ENCODE assay signal across 21 cellular contexts in genomic region chrX:19636989-19637388, GRCh38.
DNase-seq lines count a peak whose midpoint lies in the region; ATAC-seq, FAIRE-seq and TF ChIP-seq lines count a peak whose summit lies in the region.
"Had no signal": no experiment of that assay in that cellular context is flagged by ENCODE, and none has a peak within 500 bp of the region (broad histone marks: within the 10 kb centered on the region; RNA-seq: fewer than 3 reads in every experiment).

No MANE protein-coding gene starts in this region.

- FAIRE-seq in A549 (lab: Jason Lieb, UNC) (peak; percentile 80), colon (lab: Jason Lieb, UNC) (peak; percentile 14)
- FAIRE-seq: G401.6, H1, HepG2 had no signal

- no peak overlapping the region for H3K4me3 Mint-ChIP-seq in CD4-positive, alpha-beta T cell
- H3K4me3 Mint-ChIP-seq in chondrocyte (ENCODE audit: unreplicated experiment): no peak overlapping the region

- TF ChIP-seq CTCF in A549 (IDR thresholded peaks at IDR 0.05) (no peak), OCI-LY3 (IDR thresholded peaks at IDR 0.05; ENCODE audit: low read depth, low read length) (no peak), chondrocyte (IDR thresholded peaks at IDR 0.05) (no peak), vagina (IDR thresholded peaks at IDR 0.05) (no peak)
- TF ChIP-seq CTCF in CD4-positive, alpha-beta T cell (IDR thresholded peaks at IDR 0.05): no peak

- H3K4me1 ChIP-seq in A549: peaks cover 4% of the 10 kb centered on the region; the same call in 1 of the 3 replicates
- H3K4me1 ChIP-seq in OCI-LY3 (ENCODE audit: low read length): peaks cover 81% of the 10 kb centered on the region
- no peaks in the 10 kb centered on the region for H3K4me1 ChIP-seq in vagina

- H3K9ac ChIP-seq in OCI-LY3 (ENCODE audit: low read length): no peak overlapping the region

- no peak for TF ChIP-seq RAD21 in A549 (conservative IDR thresholded peaks at IDR 0.05 in 1 of 2, IDR thresholded peaks at IDR 0.05 in 1 of 2)

- H3K4me3 ChIP-seq in A549 (no peak overlapping the region), OCI-LY3 (ENCODE audit: low read length) (no peak overlapping the region), vagina (no peak overlapping the region)

- peaks cover 4% of the 10 kb centered on the region; the same call in 1 of the 2 replicates for H3K79me2 ChIP-seq in OCI-LY3 (ENCODE audit: low read length)

- H3K4me2 ChIP-seq in A549: no peak overlapping the region
- peak overlapping the region; percentile 15; the same call in 1 of the 2 replicates for H3K4me2 ChIP-seq in OCI-LY3 (ENCODE audit: low read length)

- intact Hi-C loops in CD4-positive, alpha-beta T cell (cut with DNase I, micrococcal nuclease): no loop called here
- intact Hi-C loops in vagina (cut with DNase I): no loop called here

- ATAC-seq in A549: no peak
- no peak for ATAC-seq in CD4-positive, alpha-beta T cell (ENCODE audit: poor library complexity)
- ATAC-seq in HG03108 (IDR thresholded peaks at IDR 0.05; ENCODE audit: unreplicated experiment): no peak
- no peak for ATAC-seq in GM21737 (IDR thresholded peaks at IDR 0.05; ENCODE audit: unreplicated experiment)
- ATAC-seq: HepG2, SK-N-SH treated with all-trans-retinoic acid at 6 μM for 48 hours had no signal

- 92% methylated on average over 3 of the region's 3 CpGs for WGBS in A549 (ENCODE audit: missing lambda C conversion rate)

- H3K27ac ChIP-seq in A549 (no peak overlapping the region), OCI-LY3 (ENCODE audit: low read length) (no peak overlapping the region), vagina (no peak overlapping the region)
- no peak overlapping the region for H3K27ac ChIP-seq in CD4-positive, alpha-beta T cell (ENCODE audit: low read depth, low read length)
- H3K27ac ChIP-seq: C4-2B had no signal

- no peak for TF ChIP-seq EP300 in A549 (IDR thresholded peaks at IDR 0.05)

- DNase-seq in A549 (ENCODE audit: low read depth in 1 of 2, low spot score in 1 of 2) (no peak), chondrocyte (ENCODE audit: low spot score) (no peak), vagina (ENCODE audit: extremely low spot score in 2 of 2) (no peak)
- DNase-seq in CD4-positive, alpha-beta T cell: no peak
- DNase-seq: AML-193, COR-L47, KBM-7, NCI-H1105 treated with DMSO at 0.1 percent for 48 hours, NCI-H1694, NCI-H2081 treated with DMSO at 0.1 percent for 48 hours, RPMI8226, SHP77 treated with DMSO at 0.1 percent for 48 hours had no signal

- peaks cover 38% of the 10 kb centered on the region for H3K4me1 Mint-ChIP-seq in CD4-positive, alpha-beta T cell (ENCODE audit: low read depth)
- H3K4me1 Mint-ChIP-seq in chondrocyte (ENCODE audit: low read depth): no peaks in the 10 kb centered on the region

- H4K20me1 ChIP-seq in OCI-LY3 (ENCODE audit: insufficient read depth, low read length): peaks cover 3% of the 10 kb centered on the region; the same call in 1 of the 2 replicates

- POLR2A ChIA-PET in A549 (lab: Yijun Ruan, JAX): no interaction called here
- POLR2A ChIA-PET in CD4-positive, alpha-beta T cell (lab: Charles Lee): no interaction called here

- H3K9me3 ChIP-seq in A549 (no peaks in the 10 kb centered on the region), OCI-LY3 (ENCODE audit: insufficient read depth, low read length) (no peaks in the 10 kb centered on the region), vagina (no peaks in the 10 kb centered on the region)
- no peaks in the 10 kb centered on the region for H3K9me3 ChIP-seq in CD4-positive, alpha-beta T cell (ENCODE audit: control insufficient read depth, low read length)

- H3K9me3 Mint-ChIP-seq in CD4-positive, alpha-beta T cell: no peaks in the 10 kb centered on the region
- H3K9me3 Mint-ChIP-seq in chondrocyte (ENCODE audit: low read depth): peaks cover 12% of the 10 kb centered on the region

- H2AFZ ChIP-seq in OCI-LY3 (ENCODE audit: low read depth, low read length): no peak overlapping the region

- peak overlapping the region; percentile 67 for H3K27ac Mint-ChIP-seq in CD4-positive, alpha-beta T cell
- no peak overlapping the region for H3K27ac Mint-ChIP-seq in chondrocyte (ENCODE audit: unreplicated experiment)

- no peaks in the 10 kb centered on the region for H3K27me3 Mint-ChIP-seq in CD4-positive, alpha-beta T cell
- H3K27me3 Mint-ChIP-seq in chondrocyte (ENCODE audit: low read depth): no peaks in the 10 kb centered on the region

- no peak for TF ChIP-seq POLR2A in A549 (IDR thresholded peaks at IDR 0.05; ENCODE audit: low read length)
- no peak for TF ChIP-seq POLR2A in vagina (IDR thresholded peaks at IDR 0.05)

- CTCF ChIA-PET in A549 (lab: Yijun Ruan, JAX): interaction anchor here (1.4 kb wide), 1 partner anchor 9 kb away, joined by 4 read pairs; no protein-coding TSS in a partner anchor
- CTCF ChIA-PET in CD4-positive, alpha-beta T cell (lab: Charles Lee): no interaction called here

- peaks cover 13% of the 10 kb centered on the region for H3K36me3 ChIP-seq in OCI-LY3 (replicated peaks; ENCODE audit: low read depth, low read length)
- H3K36me3 ChIP-seq in vagina: no peaks in the 10 kb centered on the region

- H3K36me3 Mint-ChIP-seq in CD4-positive, alpha-beta T cell (ENCODE audit: low read depth): peaks cover 58% of the 10 kb centered on the region
- H3K36me3 Mint-ChIP-seq in chondrocyte (ENCODE audit: low read depth): peaks cover 4% of the 10 kb centered on the region

- no peaks in the 10 kb centered on the region for H3K27me3 ChIP-seq in CD4-positive, alpha-beta T cell (ENCODE audit: control insufficient read depth, insufficient read depth, low read length)
- H3K27me3 ChIP-seq in OCI-LY3 (ENCODE audit: low read depth, low read length) (no peaks in the 10 kb centered on the region), vagina (no peaks in the 10 kb centered on the region)

TF ChIP-seq in A549, 52 proteins besides CTCF, POLR2A, EP300 and RAD21:
- TF ChIP-seq CBX2 (IDR thresholded peaks at IDR 0.05; ENCODE audit: borderline replicate concordance, low read depth) (no peak), HDAC2 (IDR thresholded peaks at IDR 0.05) (no peak), NPAS2 (CRISPR knock-in tag; IDR thresholded peaks at IDR 0.05; ENCODE audit: borderline replicate concordance) (no peak), MAZ (IDR thresholded peaks at IDR 0.05; ENCODE audit: borderline replicate concordance, low read depth, low read length) (no peak), HMGXB4 (CRISPR knock-in tag; IDR thresholded peaks at IDR 0.05; ENCODE audit: borderline replicate concordance) (no peak), HOXB5 (CRISPR knock-in tag; IDR thresholded peaks at IDR 0.05) (no peak), USF2 (IDR thresholded peaks at IDR 0.05) (no peak), ZC3H11A (IDR thresholded peaks at IDR 0.05) (no peak), PHF8 (IDR thresholded peaks at IDR 0.05; ENCODE audit: borderline replicate concordance, low read depth) (no peak), EHMT2 (IDR thresholded peaks at IDR 0.05; ENCODE audit: low read depth) (no peak), CHD2 (IDR thresholded peaks at IDR 0.05; ENCODE audit: low read length, partially characterized antibody) (no peak), RNF2 (IDR thresholded peaks at IDR 0.05; ENCODE audit: borderline replicate concordance, low read depth) (no peak), ATOH8 (CRISPR knock-in tag; IDR thresholded peaks at IDR 0.05; ENCODE audit: low read depth) (no peak), HES2 (IDR thresholded peaks at IDR 0.05) (no peak), HEYL (CRISPR knock-in tag; IDR thresholded peaks at IDR 0.05) (no peak), RCOR1 (IDR thresholded peaks at IDR 0.05; ENCODE audit: low read depth, low read length) (no peak), ZSCAN20 (CRISPR knock-in tag; IDR thresholded peaks at IDR 0.05) (no peak)
TF ChIP-seq in A549: peak in this region for 0.
